1 cellular context compared by ENCODE assay signal in genomic region chr10:31033166-31033565, GRCh38.
TF ChIP-seq lines count a peak whose summit lies in the region.

No MANE protein-coding gene starts in this region.

TF ChIP-seq in SK-N-SH, 30 proteins besides CTCF, POLR2A, EP300 and RAD21 (continued from another document):
- no peak for TF ChIP-seq REST (IDR thresholded peaks at IDR 0.05; ENCODE audit: low read depth, low read length)
- TF ChIP-seq RCOR1 (IDR thresholded peaks at IDR 0.05; ENCODE audit: low read length), result no peak
- TF ChIP-seq MEF2A (IDR thresholded peaks at IDR 0.05; ENCODE audit: borderline replicate concordance, low read depth), result no peak
- TF ChIP-seq POLR2AphosphoS5 (IDR thresholded peaks at IDR 0.05; ENCODE audit: low read depth, low read length), result no peak
- no peak for TF ChIP-seq RFX5 (IDR thresholded peaks at IDR 0.05; ENCODE audit: low read length)
- TF ChIP-seq JUND (IDR thresholded peaks at IDR 0.05), result no peak
- no peak for TF ChIP-seq GATA2 (CRISPR knock-in tag; IDR thresholded peaks at IDR 0.05)
- no peak for TF ChIP-seq NRF1 (IDR thresholded peaks at IDR 0.05; ENCODE audit: low read depth, low read length)
